Comparison of ENCODE assay signal across 8 cellular contexts in the genomic region with DNA sequence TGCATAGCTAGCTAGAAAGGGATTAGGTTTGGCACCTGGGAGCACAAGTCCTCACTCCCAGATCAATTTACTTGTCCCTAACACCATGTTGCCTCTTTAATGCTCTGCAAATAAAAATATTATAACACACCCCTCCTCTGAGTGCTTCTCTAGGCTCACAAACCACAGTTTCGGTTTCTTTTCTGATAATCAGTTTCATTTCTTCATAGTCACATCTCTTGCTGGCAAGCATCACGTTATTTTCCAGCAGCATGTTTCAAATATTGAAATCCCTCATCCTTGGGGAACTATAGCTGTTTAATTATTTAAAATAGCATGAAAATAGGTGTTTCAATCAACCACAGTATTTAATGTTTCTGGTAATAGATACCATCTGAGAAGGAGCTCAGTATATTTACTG. TPM values are rescaled to one million over a fixed set of nuclear protein-coding genes. Genes with fewer than 3 reads are reported as not detected.
DNase-seq lines count a peak whose midpoint lies in the region; ATAC-seq and TF ChIP-seq lines count a peak whose summit lies in the region.

No MANE protein-coding gene starts in this region.

- intact Hi-C loops in activated CD4-positive, alpha-beta memory T cell treated with anti-CD3 and anti-CD28 coated beads for 36 hours (cut with micrococcal nuclease), result loop anchor here (1.0 to 5.0 kb wide), 7 partner anchors 13 to 606 kb away; partner anchors contain the start of genes METTL4, MYL12A and NDC80

- no peak for TF ChIP-seq CTCF in DND-41 (IDR thresholded peaks at IDR 0.05; ENCODE audit: borderline replicate concordance, extremely low read depth, low read length, poor library complexity, severe bottlenecking)

- H3K9ac ChIP-seq in DND-41 (ENCODE audit: low read depth, low read length) (peak overlapping the region; percentile 36), mesendoderm (ENCODE audit: low read length) (no peak overlapping the region)

- ATAC-seq in DND-41 (ENCODE audit: insufficient read depth, low read depth) (peak; percentile 83), GM19351 (IDR thresholded peaks at IDR 0.05; ENCODE audit: unreplicated experiment) (peak; percentile 76), HG03342 (IDR thresholded peaks at IDR 0.05; ENCODE audit: unreplicated experiment) (peak; percentile 71)
- ATAC-seq in natural killer cell treated with Interleukin-12 subunit alpha and Interleukin-12 subunit beta and Interleukin-15 and Interleukin-18, amount 100 ng/mL, for 72 hours, result peak; percentile 81 to 88

- H3K4me2 ChIP-seq in DND-41 (ENCODE audit: insufficient read depth, low read length) (peak overlapping the region; percentile 51), mesendoderm (ENCODE audit: low read length) (no peak overlapping the region)

- H2BK5ac ChIP-seq in mesendoderm (ENCODE audit: low read length), result no peak overlapping the region

- H3K23ac ChIP-seq in mesendoderm (ENCODE audit: low read length), result no peak overlapping the region

- H3K4ac ChIP-seq in mesendoderm (ENCODE audit: low read depth, low read length), result no peak overlapping the region

- no peak overlapping the region for H3K18ac ChIP-seq in mesendoderm (ENCODE audit: low read length)

- H3K4me1 Mint-ChIP-seq in activated CD4-positive, alpha-beta memory T cell treated with anti-CD3 and anti-CD28 coated beads for 36 hours (ENCODE audit: low read depth), result peaks cover 52% of the 10 kb centered on the region
- H3K4me1 Mint-ChIP-seq in natural killer cell treated with Interleukin-12 subunit alpha and Interleukin-12 subunit beta and Interleukin-15 and Interleukin-18, amount 100 ng/mL, for 72 hours (ENCODE audit: low read depth in 2 of 2), result peaks cover 26 to 45% of the 10 kb centered on the region in 2 donors

- WGBS in mesendoderm (ENCODE audit: extremely low coverage, insufficient coverage, low lambda C conversion rate), result no CpG with 5 or more reads among the region's 2 CpGs

- H2BK120ac ChIP-seq in mesendoderm (ENCODE audit: low read depth, low read length), result no peak overlapping the region

- peaks cover 4% of the 10 kb centered on the region for H3K9me3 Mint-ChIP-seq in activated CD4-positive, alpha-beta memory T cell treated with anti-CD3 and anti-CD28 coated beads for 36 hours
- H3K9me3 Mint-ChIP-seq in natural killer cell treated with Interleukin-12 subunit alpha and Interleukin-12 subunit beta and Interleukin-15 and Interleukin-18, amount 100 ng/mL, for 72 hours, result no peaks in the 10 kb centered on the region

- H3K4me1 ChIP-seq in DND-41 (ENCODE audit: insufficient read depth, low read length) (peaks cover 37% of the 10 kb centered on the region), mesendoderm (ENCODE audit: control insufficient read depth, low read depth, low read length) (no peaks in the 10 kb centered on the region)

- H3K27ac ChIP-seq in DND-41 (ENCODE audit: low read length) (peak overlapping the region; percentile 47), mesendoderm (ENCODE audit: low read depth, low read length) (no peak overlapping the region)

- H3K27me3 Mint-ChIP-seq in activated CD4-positive, alpha-beta memory T cell treated with anti-CD3 and anti-CD28 coated beads for 36 hours, result no peaks in the 10 kb centered on the region
- H3K27me3 Mint-ChIP-seq in natural killer cell treated with Interleukin-12 subunit alpha and Interleukin-12 subunit beta and Interleukin-15 and Interleukin-18, amount 100 ng/mL, for 72 hours, result no peaks in the 10 kb centered on the region

- H3K79me2 ChIP-seq in DND-41 (ENCODE audit: insufficient read depth, low read length) (no peaks in the 10 kb centered on the region), mesendoderm (ENCODE audit: control insufficient read depth, insufficient read depth, low read length) (no peaks in the 10 kb centered on the region)

- no peaks in the 10 kb centered on the region for H3K36me3 ChIP-seq in DND-41 (ENCODE audit: insufficient read depth, low read length)
- no peaks in the 10 kb centered on the region for H3K36me3 ChIP-seq in mesendoderm (ENCODE audit: control insufficient read depth, insufficient read depth, low read length)

- H2AFZ ChIP-seq in DND-41 (ENCODE audit: low read depth, low read length), result peak overlapping the region; percentile 66

- H3K36me3 Mint-ChIP-seq in activated CD4-positive, alpha-beta memory T cell treated with anti-CD3 and anti-CD28 coated beads for 36 hours, result peaks cover 1% of the 10 kb centered on the region
- H3K36me3 Mint-ChIP-seq in natural killer cell treated with Interleukin-12 subunit alpha and Interleukin-12 subunit beta and Interleukin-15 and Interleukin-18, amount 100 ng/mL, for 72 hours, result no peaks in the 10 kb centered on the region

- H3K4me3 ChIP-seq in DND-41 (ENCODE audit: low read depth in 1 of 2, low read length in 2 of 2) (peak overlapping the region in 1 of 2 experiments; percentile 24; a peak in 1 of 4 replicates), mesendoderm (ENCODE audit: low read length) (no peak overlapping the region)

- no peak overlapping the region for H4K5ac ChIP-seq in mesendoderm (ENCODE audit: low read length)

- CTCF ChIA-PET in activated CD4-positive, alpha-beta memory T cell treated with anti-CD3 and anti-CD28 coated beads for 36 hours (lab: Charles Lee), result interaction anchor here (1.5 to 1.6 kb wide), 2 partner anchors 14 kb away, joined by 4 to 5 read pairs; partner anchors contain the start of gene SMCHD1

- no peak overlapping the region for H2BK15ac ChIP-seq in mesendoderm (replicated peaks; ENCODE audit: low read depth)

- H2AK5ac ChIP-seq in mesendoderm (ENCODE audit: low read length), result no peak overlapping the region

- H3K56ac ChIP-seq in mesendoderm (ENCODE audit: low read length), result no peak overlapping the region

- POLR2A ChIA-PET in activated CD4-positive, alpha-beta memory T cell treated with anti-CD3 and anti-CD28 coated beads for 36 hours (lab: Charles Lee), result interaction anchor here (0.6 to 1.7 kb wide), 4 partner anchors 14 to 1929 kb away, joined by 3 to 12 read pairs (median 3); partner anchors contain the start of genes ENOSF1, METTL4, NDC80 and SMCHD1

- no peaks in the 10 kb centered on the region for H3K9me3 ChIP-seq in DND-41 (ENCODE audit: insufficient read depth, low read length, severe bottlenecking)

- H4K20me1 ChIP-seq in DND-41 (ENCODE audit: insufficient read depth, low read length), result no peaks in the 10 kb centered on the region

- H3K27me3 ChIP-seq in DND-41 (ENCODE audit: insufficient read depth, low read length, poor library complexity) (no peaks in the 10 kb centered on the region), mesendoderm (ENCODE audit: insufficient read depth, low read length, poor library complexity) (no peaks in the 10 kb centered on the region)

- H3K27ac Mint-ChIP-seq in activated CD4-positive, alpha-beta memory T cell treated with anti-CD3 and anti-CD28 coated beads for 36 hours, result peak overlapping the region; percentile 58
- H3K27ac Mint-ChIP-seq in natural killer cell treated with Interleukin-12 subunit alpha and Interleukin-12 subunit beta and Interleukin-15 and Interleukin-18, amount 100 ng/mL, for 72 hours, result no peak overlapping the region

- DNase-seq in DND-41, result peak; percentile 28
- no peak for DNase-seq in activated CD4-positive, alpha-beta memory T cell treated with anti-CD3 and anti-CD28 coated beads for 36 hours
- no peak for DNase-seq in natural killer cell treated with Interleukin-12 subunit alpha and Interleukin-12 subunit beta and Interleukin-15 and Interleukin-18, amount 100 ng/mL, for 72 hours (ENCODE audit: low spot score)
- DNase-seq in stimulated activated CD4-positive, alpha-beta T cell treated with anti-CD3 and anti-CD28 coated beads, Interleukin-2, amount 100 ng/mL, for 48 hours, result no peak
- no peak for DNase-seq in OCI-M2 (lab: John Stamatoyannopoulos, UW; ENCODE audit: unreplicated experiment)
- DNase-seq in mesendoderm, result no peak

- no peaks in the 10 kb centered on the region for H3K79me1 ChIP-seq in mesendoderm (ENCODE audit: low read length)

- no peak overlapping the region for H4K8ac ChIP-seq in mesendoderm (ENCODE audit: low read depth, low read length)

- H3K4me3 Mint-ChIP-seq in activated CD4-positive, alpha-beta memory T cell treated with anti-CD3 and anti-CD28 coated beads for 36 hours, result peak overlapping the region; percentile 57
- peak overlapping the region; percentile 77 for H3K4me3 Mint-ChIP-seq in natural killer cell treated with Interleukin-12 subunit alpha and Interleukin-12 subunit beta and Interleukin-15 and Interleukin-18, amount 100 ng/mL, for 72 hours

RNA-seq across cellular contexts. Expression of gene SMCHD1, which starts 13.9 kb away (rescaled TPM):
- total RNA-seq in activated CD4-positive, alpha-beta memory T cell treated with anti-CD3 and anti-CD28 coated beads for 36 hours, result 10 to 100 TPM; 86.0 to 94.5 TPM
- 100 to 1,000 TPM in 1 of 2 donors, 10 to 100 TPM in 1; 88.0 to 141 TPM for total RNA-seq in natural killer cell treated with Interleukin-12 subunit alpha and Interleukin-12 subunit beta and Interleukin-15 and Interleukin-18, amount 100 ng/mL, for 72 hours
- polyA plus RNA-seq in mesendoderm (2013, experiment 1 of 2), result 20.5 TPM
- polyA plus RNA-seq in mesendoderm (2013, experiment 2 of 2), result 19.1 TPM
